Comparison of ENCODE assay signal across 14 cellular contexts in genomic region chr10:36494386-36494785, GRCh38.
A peak's percentile ranks its signal among the peaks of the same experiment; 100 is the strongest.
DNase-seq lines count a peak whose midpoint lies in the region; ATAC-seq and TF ChIP-seq lines count a peak whose summit lies in the region.
"Had no signal": no experiment of that assay in that cellular context is flagged by ENCODE, and none has a peak within 500 bp of the region (broad histone marks: within the 10 kb centered on the region; RNA-seq: fewer than 3 reads in every experiment).

No MANE protein-coding gene starts in this region.

- POLR2A ChIA-PET in BJ (lab: Charles Lee) = no interaction called here

- no peak overlapping the region for H3K4me3 ChIP-seq in BJ (ENCODE audit: low read depth, low read length)
- no peak overlapping the region for H3K4me3 ChIP-seq in epithelial cell of esophagus (ENCODE audit: low read length)
- H3K4me3 ChIP-seq: upper lobe of right lung had no signal

- no peaks in the 10 kb centered on the region for H3K36me3 ChIP-seq in BJ (ENCODE audit: control insufficient read depth, insufficient read depth, low read length)
- H3K36me3 ChIP-seq: upper lobe of right lung had no signal

- ATAC-seq in GM19023 (IDR thresholded peaks at IDR 0.05; ENCODE audit: unreplicated experiment) (no peak), HG03565 (IDR thresholded peaks at IDR 0.05; ENCODE audit: unreplicated experiment) (no peak)
- ATAC-seq: upper lobe of right lung had no signal

- no peak for TF ChIP-seq CTCF in BJ (IDR thresholded peaks at IDR 0.05; ENCODE audit: insufficient read depth, low read depth, low read length)
- TF ChIP-seq CTCF in epithelial cell of esophagus (IDR thresholded peaks at IDR 0.05; ENCODE audit: insufficient read depth, low read depth, low read length, missing control alignments) = no peak

- CTCF ChIA-PET in BJ (lab: Yijun Ruan, JAX) = no interaction called here

- DNase-seq in BJ (ENCODE audit: low read depth) = peak; percentile 56
- peak; percentile 27 for DNase-seq in NCI-H446 treated with DMSO at 0.1 percent for 48 hours (lab: John Stamatoyannopoulos, UW)
- peak; percentile 94 for DNase-seq in epithelial cell of esophagus (ENCODE audit: low read depth)
- peak; percentile 47 for DNase-seq in myocyte (ENCODE audit: low read depth)
- no peak for DNase-seq in HuH-7 (ENCODE audit: low spot score)
- no peak for DNase-seq in activated CD8-positive, alpha-beta memory T cell treated with anti-CD3 and anti-CD28 coated beads, Interleukin-2, amount 50 U/mL, for 48 hours
- DNase-seq: activated naive CD4-positive, alpha-beta T cell; cortex of kidney; NCI-H1417; NCI-H82; SW 1271; upper lobe of right lung had no signal

- H3K27me3 ChIP-seq in BJ (ENCODE audit: control insufficient read depth, insufficient read depth, low read length) = no peaks in the 10 kb centered on the region
- H3K27me3 ChIP-seq: upper lobe of right lung had no signal

Comparison
In these comparisons a context has a peak if more than half of its experiments do, and no peak if none do; other contexts are left out.
1. DNase-seq: peak in BJ (single experiment), NCI-H446 treated with DMSO at 0.1 percent for 48 hours (single experiment), epithelial cell of esophagus (single experiment) and myocyte (single experiment); none in HuH-7 (single experiment) and activated CD8-positive, alpha-beta memory T cell treated with anti-CD3 and anti-CD28 coated beads, Interleukin-2, amount 50 U/mL, for 48 hours (single experiment).